ENCODE assay signal across 25 cellular contexts in genomic region chr7:93021748-93022147, GRCh38.
"Had no signal": no experiment of that assay in that cellular context is flagged by ENCODE, and none has a peak within 500 bp of the region (broad histone marks: within the 10 kb centered on the region; RNA-seq: fewer than 3 reads in every experiment).

No MANE protein-coding gene starts in this region.

- H3K27ac Mint-ChIP-seq: immature natural killer cell; mesothelial cell of epicardium; naive B cell; natural killer cell; stimulated activated naive B cell treated with anti-CD40 and anti-IgM and Interleukin-4, amounts not matched to agents 10 μg/mL and 1 μg/mL and 100 μg/mL, for 72 hours had no signal

- H3K4me3 ChIP-seq: left lung, lower lobe of right lung, ovary, right atrium auricular region, right lobe of liver, smooth muscle cell, stomach, testis, thyroid gland, transverse colon, upper lobe of right lung had no signal

- H3K27ac ChIP-seq: left lung, lower lobe of right lung, ovary, right atrium auricular region, right lobe of liver, stomach, testis, thyroid gland, transverse colon, upper lobe of right lung had no signal

- FAIRE-seq: islet of Langerhans, kidney, urothelium cell line had no signal

- H3K4me1 ChIP-seq: left lung, lower lobe of right lung, right atrium auricular region, right lobe of liver, stomach, testis, thyroid gland, upper lobe of right lung had no signal

- H3K9me3 ChIP-seq: left lung, lower lobe of right lung, ovary, right atrium auricular region, right lobe of liver, stomach, testis, thyroid gland, upper lobe of right lung had no signal

- H3K36me3 Mint-ChIP-seq: immature natural killer cell; mesothelial cell of epicardium; naive B cell; natural killer cell; stimulated activated naive B cell treated with anti-CD40 and anti-IgM and Interleukin-4, amounts not matched to agents 10 μg/mL and 1 μg/mL and 100 μg/mL, for 72 hours had no signal

- H3K4me2 ChIP-seq: smooth muscle cell had no signal

- H3K4me3 Mint-ChIP-seq: immature natural killer cell; mesothelial cell of epicardium; naive B cell; natural killer cell; stimulated activated naive B cell treated with anti-CD40 and anti-IgM and Interleukin-4, amounts not matched to agents 10 μg/mL and 1 μg/mL and 100 μg/mL, for 72 hours had no signal

- H3K27me3 ChIP-seq: left lung, ovary, right atrium auricular region, right lobe of liver, stomach, testis, thyroid gland, transverse colon, upper lobe of right lung had no signal

- DNase-seq: hypothalamus; immature natural killer cell; kidney; left colon; lower lobe of right lung; mesendoderm; naive B cell; natural killer cell; ovary; right lobe of liver; stimulated activated CD4-positive, alpha-beta T cell treated with anti-CD3 and anti-CD28 coated beads, Interleukin-2, amount 100 ng/mL, for 24 hours; stimulated activated CD4-positive, alpha-beta T cell treated with anti-CD3 and anti-CD28 coated beads, Interleukin-4, amount 100 ng/mL, for 1 hour; stimulated activated naive B cell treated with anti-CD40 and anti-IgM and Interleukin-4, amounts not matched to agents 10 μg/mL and 1 μg/mL and 100 μg/mL, for 72 hours; stimulated activated naive CD8-positive, alpha-beta T cell treated with anti-CD3 and anti-CD28 coated beads, Interleukin-15, Interleukin-2, amounts not matched to agents 100 U/mL and 50 U/mL, for 24 hours; stomach; testis; thyroid gland; transverse colon; upper lobe of right lung had no signal

- H3K9me3 Mint-ChIP-seq: mesothelial cell of epicardium, natural killer cell had no signal

- H3K36me3 ChIP-seq: left lung, lower lobe of right lung, ovary, right atrium auricular region, right lobe of liver, stomach, thyroid gland, transverse colon, upper lobe of right lung had no signal

- H3K4me1 Mint-ChIP-seq: immature natural killer cell, naive B cell, natural killer cell had no signal
